In the genomic region with DNA sequence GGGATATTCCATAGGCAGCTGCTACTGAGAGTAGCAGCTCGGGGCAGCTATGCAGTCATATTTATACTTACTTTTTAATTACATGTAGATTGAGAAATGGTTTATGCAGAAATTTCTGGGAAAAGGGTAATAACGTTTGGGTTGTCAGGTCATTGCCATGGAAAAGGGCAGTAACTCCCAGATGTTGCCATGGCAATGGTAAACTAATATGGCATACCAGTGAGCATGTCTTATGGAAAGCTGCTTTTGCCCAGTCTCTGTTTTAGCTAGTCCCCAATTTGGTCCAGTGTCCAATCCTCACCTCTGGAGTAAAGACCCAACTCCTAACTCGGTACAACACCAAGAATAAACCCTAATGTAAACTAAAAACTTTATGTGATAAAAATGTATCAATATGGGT, we compare ENCODE assay signal across 17 cellular contexts.
DNase-seq lines count a peak whose midpoint lies in the region; TF ChIP-seq lines count a peak whose summit lies in the region.
"Had no signal": no experiment of that assay in that cellular context is flagged by ENCODE, and none has a peak within 500 bp of the region (broad histone marks: within the 10 kb centered on the region; RNA-seq: fewer than 3 reads in every experiment).

No MANE protein-coding gene starts in this region.

- H2BK15ac ChIP-seq in mesendoderm (replicated peaks; ENCODE audit: low read depth), result no peak overlapping the region

- no peak overlapping the region for H2BK5ac ChIP-seq in mesendoderm (ENCODE audit: low read length)

- no peaks in the 10 kb centered on the region for H3K27me3 Mint-ChIP-seq in progenitor cell of endocrine pancreas
- H3K27me3 Mint-ChIP-seq: CD4-positive, alpha-beta T cell had no signal

- H3K23ac ChIP-seq in mesendoderm (ENCODE audit: low read length), result no peak overlapping the region

- H3K79me1 ChIP-seq in mesendoderm (ENCODE audit: low read length), result no peaks in the 10 kb centered on the region

- peaks cover 24% of the 10 kb centered on the region for H3K4me1 ChIP-seq in OCI-LY1 (ENCODE audit: insufficient read depth, low read length, severe bottlenecking)
- no peaks in the 10 kb centered on the region for H3K4me1 ChIP-seq in mesendoderm (ENCODE audit: control insufficient read depth, low read depth, low read length)

- H3K36me3 Mint-ChIP-seq in progenitor cell of endocrine pancreas (ENCODE audit: insufficient read depth), result no peaks in the 10 kb centered on the region

- H3K36me3 ChIP-seq in OCI-LY1 (ENCODE audit: insufficient read depth, low read length) (no peaks in the 10 kb centered on the region), mesendoderm (ENCODE audit: control insufficient read depth, insufficient read depth, low read length) (no peaks in the 10 kb centered on the region)

- H4K8ac ChIP-seq in mesendoderm (ENCODE audit: low read depth, low read length), result no peak overlapping the region

- no peaks in the 10 kb centered on the region for H3K9me2 ChIP-seq in OCI-LY1 (ENCODE audit: low read depth, low read length)

- H3K27ac ChIP-seq in OCI-LY1 (ENCODE audit: low read depth, low read length, poor library complexity, severe bottlenecking) (peak overlapping the region; percentile 50), mesendoderm (ENCODE audit: low read depth, low read length) (no peak overlapping the region)
- H3K27ac ChIP-seq: 22Rv1, PC-9 had no signal

- H3K56ac ChIP-seq in mesendoderm (ENCODE audit: low read length), result no peak overlapping the region

- no peak overlapping the region for H4K5ac ChIP-seq in mesendoderm (ENCODE audit: low read length)

- H3K9me3 ChIP-seq in OCI-LY1 (ENCODE audit: low read length), result peaks cover 16% of the 10 kb centered on the region

- H2AFZ ChIP-seq in OCI-LY1 (ENCODE audit: low read length), result no peak overlapping the region
- H2AFZ ChIP-seq: PC-9 had no signal

- H3K79me2 ChIP-seq in OCI-LY1 (ENCODE audit: insufficient read depth, low read length) (no peaks in the 10 kb centered on the region), mesendoderm (ENCODE audit: control insufficient read depth, insufficient read depth, low read length) (no peaks in the 10 kb centered on the region)

- H3F3A ChIP-seq in OCI-LY1 (ENCODE audit: insufficient read depth, low read length), result no peaks in the 10 kb centered on the region

- no CpG with 5 or more reads among the region's 3 CpGs for WGBS in mesendoderm (ENCODE audit: extremely low coverage, insufficient coverage, low lambda C conversion rate)

- no peak overlapping the region for H2BK120ac ChIP-seq in mesendoderm (ENCODE audit: low read depth, low read length)

- no peak overlapping the region for H3K4ac ChIP-seq in mesendoderm (ENCODE audit: low read depth, low read length)

- no peak overlapping the region for H3K18ac ChIP-seq in mesendoderm (ENCODE audit: low read length)

- no peak overlapping the region for H3K27ac Mint-ChIP-seq in progenitor cell of endocrine pancreas
- H3K27ac Mint-ChIP-seq: CD4-positive, alpha-beta T cell; T-helper 1 cell treated with Interleukin-12 subunit alpha and Interleukin-12 subunit beta and Interleukin-4 antibody, amounts not matched to agents 30 μg/mL and 1 μg/mL, for 36 hours had no signal

- no peaks in the 10 kb centered on the region for H3K4me1 Mint-ChIP-seq in progenitor cell of endocrine pancreas (ENCODE audit: low read depth)

- H3K9ac ChIP-seq in OCI-LY1 (ENCODE audit: low read length), result no peak overlapping the region
- no peak overlapping the region for H3K9ac ChIP-seq in mesendoderm (ENCODE audit: low read length)

- no peak overlapping the region for H2AK5ac ChIP-seq in mesendoderm (ENCODE audit: low read length)

- no peak overlapping the region for H3K4me2 ChIP-seq in OCI-LY1 (ENCODE audit: low read length)
- H3K4me2 ChIP-seq in mesendoderm (ENCODE audit: low read length), result no peak overlapping the region
- H3K4me2 ChIP-seq: PC-9 had no signal

- DNase-seq in DMS 273 (lab: John Stamatoyannopoulos, UW; ENCODE audit: unreplicated experiment) (peak; percentile 59), DMS 273 treated with DMSO at 0.1 percent for 48 hours (lab: John Stamatoyannopoulos, UW) (no peak), HT1080 (ENCODE audit: low read depth) (peak; percentile 11), mesendoderm (peak; percentile 5), COLO829 (ENCODE audit: low spot score) (no peak), progenitor cell of endocrine pancreas (ENCODE audit: low spot score, unreplicated experiment) (no peak), hepatic stellate cell (ENCODE audit: low spot score) (no peak)
- DNase-seq: CD4-positive, alpha-beta T cell; DMS79; NCI-H1930; NCI-H2171 treated with DMSO at 0.1 percent for 48 hours; NCI-H446; NCI-H82; PC-9 had no signal

- no peaks in the 10 kb centered on the region for H3K27me3 ChIP-seq in OCI-LY1 (ENCODE audit: insufficient read depth, low read length)
- H3K27me3 ChIP-seq in mesendoderm (ENCODE audit: insufficient read depth, low read length, poor library complexity), result no peaks in the 10 kb centered on the region

- no peaks in the 10 kb centered on the region for H4K20me1 ChIP-seq in OCI-LY1 (ENCODE audit: insufficient read depth, low read length)

- TF ChIP-seq CTCF in OCI-LY1 (IDR thresholded peaks at IDR 0.05; ENCODE audit: low read length) (no peak), progenitor cell of endocrine pancreas (IDR thresholded peaks at IDR 0.05; ENCODE audit: unreplicated experiment) (no peak)

- H3K9me3 Mint-ChIP-seq in progenitor cell of endocrine pancreas (ENCODE audit: low read depth), result peaks cover 9% of the 10 kb centered on the region
- H3K9me3 Mint-ChIP-seq: CD4-positive, alpha-beta T cell had no signal

- H3K4me3 ChIP-seq in OCI-LY1 (ENCODE audit: low read depth, low read length, poor library complexity, severe bottlenecking), result no peak overlapping the region
- no peak overlapping the region for H3K4me3 ChIP-seq in mesendoderm (ENCODE audit: low read length)
- H3K4me3 ChIP-seq: PC-9 had no signal

- H3K4me3 Mint-ChIP-seq in progenitor cell of endocrine pancreas (ENCODE audit: low read depth), result no peak overlapping the region
- H3K4me3 Mint-ChIP-seq: CD4-positive, alpha-beta T cell; T-helper 1 cell treated with Interleukin-12 subunit alpha and Interleukin-12 subunit beta and Interleukin-4 antibody, amounts not matched to agents 30 μg/mL and 1 μg/mL, for 36 hours had no signal

Comparison
In these comparisons a context has a peak if more than half of its experiments do, and no peak if none do; other contexts are left out.
1. DNase-seq: peak in DMS 273 (single experiment), HT1080 (single experiment) and mesendoderm (single experiment); none in DMS 273 treated with DMSO at 0.1 percent for 48 hours (single experiment), COLO829 (single experiment), progenitor cell of endocrine pancreas (single experiment) and hepatic stellate cell (single experiment).